8 cellular contexts compared by ENCODE assay signal in the genomic region with DNA sequence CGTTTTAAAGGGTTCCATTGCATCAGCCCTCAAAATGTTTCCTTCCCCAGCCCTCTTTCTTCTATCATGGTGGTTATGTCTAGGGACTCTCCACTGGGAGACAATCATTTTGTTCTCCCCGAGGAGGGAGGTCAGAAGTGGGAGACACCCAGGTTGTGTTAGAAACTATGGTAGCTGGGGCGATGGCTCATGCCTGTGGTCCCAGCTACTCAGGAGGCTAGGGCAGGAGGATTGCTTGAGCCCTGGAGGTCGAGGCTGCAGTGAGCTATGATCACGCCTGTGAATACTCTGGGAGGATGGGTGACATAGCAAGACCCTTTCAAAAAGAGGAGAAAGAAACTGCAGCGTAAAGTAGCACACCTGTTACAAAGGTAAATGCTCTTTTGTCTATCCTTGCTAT. TPM values are rescaled to one million over a fixed set of nuclear protein-coding genes. Genes with fewer than 3 reads are reported as not detected.
DNase-seq lines count a peak whose midpoint lies in the region; ATAC-seq, FAIRE-seq and TF ChIP-seq lines count a peak whose summit lies in the region.

No MANE protein-coding gene starts in this region.

- H3K36me3 ChIP-seq in BLaER1 (peaks cover 5% of the 10 kb centered on the region; the same call in 1 of the 2 replicates), body of pancreas (replicated peaks in 1 of 2; ENCODE audit: insufficient read depth in 1 of 2, low read depth in 2 of 2) (no peaks in the 10 kb centered on the region), lower lobe of right lung (no peaks in the 10 kb centered on the region), upper lobe of left lung (no peaks in the 10 kb centered on the region)

- H3K9ac ChIP-seq in BLaER1, result peak overlapping the region; percentile 90

- peak overlapping the region; percentile 95 for H3K4me2 ChIP-seq in BLaER1

- H3K27me3 ChIP-seq in BLaER1 (no peaks in the 10 kb centered on the region), body of pancreas (no peaks in the 10 kb centered on the region), lower lobe of right lung (ENCODE audit: low read depth) (no peaks in the 10 kb centered on the region), upper lobe of left lung (no peaks in the 10 kb centered on the region)

- ATAC-seq in HG02870 (IDR thresholded peaks at IDR 0.05; ENCODE audit: unreplicated experiment) (peak; percentile 8), body of pancreas (peak; percentile 1), lower lobe of right lung (peak; percentile 0 to 4), upper lobe of left lung (ENCODE audit: low FRiP score in 2 of 2) (no peak)

- TF ChIP-seq POLR2A in body of pancreas (IDR thresholded peaks at IDR 0.05), result no peak
- no peak for TF ChIP-seq POLR2A in upper lobe of left lung (IDR thresholded peaks at IDR 0.05)
- TF ChIP-seq POLR2A in H54 (IDR thresholded peaks at IDR 0.05; ENCODE audit: low read depth, low read length), result no peak

- TF ChIP-seq EP300 in upper lobe of left lung (IDR thresholded peaks at IDR 0.05), result no peak

- H4K20me1 ChIP-seq in BLaER1, result no peaks in the 10 kb centered on the region

- 62 to 63% methylated on average over 6 of the region's 6 CpGs for WGBS in body of pancreas, 2 donors
- 68 to 71% methylated on average over 6 of the region's 6 CpGs for WGBS in upper lobe of left lung, 2 donors

- no peak for FAIRE-seq in H54 (lab: Jason Lieb, UNC)

- H3K4me3 ChIP-seq in BLaER1 (peak overlapping the region; percentile 68), body of pancreas (no peak overlapping the region), lower lobe of right lung (peak overlapping the region; percentile 61), upper lobe of left lung (peak overlapping the region in 3 of 4 donors; percentile 35 to 59 (median 52))

- H3K9me3 ChIP-seq in BLaER1 (no peaks in the 10 kb centered on the region), body of pancreas (no peaks in the 10 kb centered on the region), lower lobe of right lung (no peaks in the 10 kb centered on the region), upper lobe of left lung (no peaks in the 10 kb centered on the region)

- DNase-seq in body of pancreas, result no peak
- DNase-seq in lower lobe of right lung, result no peak
- DNase-seq in upper lobe of left lung, result no peak
- no peak for DNase-seq in H54 (ENCODE audit: insufficient read length, low spot score)
- DNase-seq in putamen (ENCODE audit: low spot score), result no peak
- no peak for DNase-seq in NCI-H526 (lab: John Stamatoyannopoulos, UW)

- H3K27ac ChIP-seq in BLaER1, result peak overlapping the region; percentile 94
- H3K27ac ChIP-seq in body of pancreas, result peak overlapping the region; percentile 74 to 95 (median 84)
- peak overlapping the region; percentile 94 for H3K27ac ChIP-seq in lower lobe of right lung
- peak overlapping the region; percentile 88 to 96 (median 92) for H3K27ac ChIP-seq in upper lobe of left lung

- intact Hi-C loops in body of pancreas (cut with DNase I), result no loop called here
- intact Hi-C loops in lower lobe of right lung (cut with DNase I), result no loop called here

- TF ChIP-seq CTCF in body of pancreas (IDR thresholded peaks at IDR 0.05) (no peak), lower lobe of right lung (IDR thresholded peaks at IDR 0.05) (no peak), upper lobe of left lung (IDR thresholded peaks at IDR 0.05) (no peak)

- H3K4me1 ChIP-seq in BLaER1 (peaks cover 20% of the 10 kb centered on the region), body of pancreas (peaks cover 10% of the 10 kb centered on the region), lower lobe of right lung (peaks cover 32% of the 10 kb centered on the region), upper lobe of left lung (peaks cover 8 to 30% (median 17%) of the 10 kb centered on the region in 4 donors)

RNA-seq across cellular contexts. Expression of gene LRRC23, which starts 13.0 kb away (rescaled TPM):
- total RNA-seq in body of pancreas, result 10 to 100 TPM in 1 of 2 donors, 1 to 10 TPM in 1; 7.0 to 21.1 TPM
- 26.6 TPM for total RNA-seq in lower lobe of right lung
- 10 to 100 TPM; 12.0 to 83.2 (median 29.1) TPM for total RNA-seq in upper lobe of left lung

RNA-seq across cellular contexts. Expression of gene SPSB2, which starts 18.5 kb away (rescaled TPM):
- total RNA-seq in body of pancreas, result 10 to 100 TPM in 1 of 2 donors, 1 to 10 TPM in 1; 2.6 to 11.9 TPM
- total RNA-seq in lower lobe of right lung, result 25.5 TPM
- total RNA-seq in upper lobe of left lung, result 10 to 100 TPM; 27.7 to 63.3 (median 35.0) TPM

RNA-seq across cellular contexts. Expression of gene ENO2, which starts 22.7 kb away (rescaled TPM):
- total RNA-seq in body of pancreas, result 10 to 100 TPM in 1 of 2 donors, 1 to 10 TPM in 1; 4.4 to 11.9 TPM
- total RNA-seq in lower lobe of right lung, result 41.9 TPM
- 10 to 100 TPM; 33.4 to 44.0 (median 40.7) TPM for total RNA-seq in upper lobe of left lung

RNA-seq across cellular contexts. Expression of gene TPI1, which starts 24.3 kb away (rescaled TPM):
- 100 to 1,000 TPM; 134 to 152 TPM for total RNA-seq in body of pancreas
- total RNA-seq in lower lobe of right lung, result 278 TPM
- total RNA-seq in upper lobe of left lung, result 100 to 1,000 TPM; 137 to 407 (median 309) TPM

RNA-seq across cellular contexts. Expression of gene ATN1, which starts 36.1 kb away (rescaled TPM):
- total RNA-seq in body of pancreas (10 to 100 TPM; 36.1 to 86.7 TPM), lower lobe of right lung (123 TPM), upper lobe of left lung (100 to 1,000 TPM in 4 of 6 donors, 10 to 100 TPM in 2; 74.7 to 321 (median 133) TPM)

Comparison
In these comparisons a context has a peak if more than half of its experiments do, and no peak if none do; other contexts are left out.
1. H3K4me3 ChIP-seq: peak in BLaER1 (single experiment), lower lobe of right lung (single experiment) and upper lobe of left lung (3 of 4); none in body of pancreas (0 of 2).
2. ATAC-seq: peak in HG02870 (single experiment), body of pancreas (single experiment) and lower lobe of right lung (2 of 2); none in upper lobe of left lung (0 of 2).
3. Peak in every context shown above with its lines, with median percentiles within 50 percentile points of each other: H3K27ac ChIP-seq.